28 cellular contexts compared by ENCODE assay signal in the genomic region with DNA sequence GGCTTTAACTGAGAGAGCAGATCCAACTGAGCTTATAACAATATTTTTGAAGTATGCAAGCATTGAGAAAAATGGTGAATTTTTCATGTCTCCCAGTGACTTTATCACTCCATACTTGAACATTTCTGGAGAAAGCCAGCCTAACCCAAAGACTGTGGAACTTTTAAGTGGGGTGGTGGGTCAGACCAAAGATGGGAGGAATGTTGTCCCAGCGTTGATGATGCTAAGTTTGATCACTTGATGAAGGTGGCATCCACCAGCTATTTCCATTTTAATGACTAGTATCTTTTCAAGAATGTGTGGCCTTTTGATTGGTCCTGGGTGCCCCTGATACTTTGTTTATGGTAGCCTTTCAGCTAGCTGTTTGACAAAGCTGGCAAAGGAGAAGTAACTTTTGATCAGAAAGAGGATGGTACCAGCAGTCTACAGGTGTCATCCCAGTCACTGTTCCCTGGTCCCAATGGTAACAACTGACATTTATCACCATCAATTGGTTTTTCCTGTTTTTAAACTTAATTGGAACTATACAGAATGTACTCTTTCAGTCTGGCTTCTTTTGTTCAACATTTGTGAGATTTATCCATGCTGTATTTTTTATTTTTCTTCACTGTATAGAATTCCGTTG. TPM values are rescaled to one million over a fixed set of nuclear protein-coding genes. Genes with fewer than 3 reads are reported as not detected.
DNase-seq lines count a peak whose midpoint lies in the region; ATAC-seq, FAIRE-seq and TF ChIP-seq lines count a peak whose summit lies in the region.
"Had no signal": no experiment of that assay in that cellular context is flagged by ENCODE, and none has a peak within 500 bp of the region (broad histone marks: within the 10 kb centered on the region; RNA-seq: fewer than 3 reads in every experiment).

No MANE protein-coding gene starts in this region.

- WGBS in K562 (ENCODE audit: insufficient coverage, low coverage, missing lambda C conversion rate): 78% methylated on average over 2 of the region's 2 CpGs
- WGBS in trophoblast cell (ENCODE audit: extremely low coverage, insufficient coverage, insufficient read length): no CpG with 5 or more reads among the region's 2 CpGs

- peaks cover 9% of the 10 kb centered on the region for H3K9me3 Mint-ChIP-seq in activated CD8-positive, alpha-beta memory T cell treated with anti-CD3 and anti-CD28 coated beads, Interleukin-2, amount 10 ng/mL, durations not matched to agents 7 days and 5 days (ENCODE audit: low read depth)
- H3K9me3 Mint-ChIP-seq: CD14-positive monocyte had no signal

- H3K9ac ChIP-seq in K562 (ENCODE audit: insufficient read depth in 1 of 2, low read depth in 2 of 2, low read length in 2 of 2) (no peak overlapping the region), trophoblast cell (ENCODE audit: low read length) (no peak overlapping the region)
- H3K9ac ChIP-seq: GM23248, SK-N-SH had no signal

- CTCF ChIA-PET in activated CD8-positive, alpha-beta memory T cell treated with anti-CD3 and anti-CD28 coated beads, Interleukin-2, amount 10 ng/mL, durations not matched to agents 7 days and 5 days (lab: Charles Lee): no interaction called here
- CTCF ChIA-PET in K562 (lab: Yijun Ruan, JAX; ENCODE audit: low intra/inter-chr PET ratio): no interaction called here

- TF ChIP-seq POLR2A in GM12892 (IDR thresholded peaks at IDR 0.05; ENCODE audit: low read depth, low read length) (no peak), K562 (conservative IDR thresholded peaks at IDR 0.05) (no peak)

- H4K91ac ChIP-seq in trophoblast cell (ENCODE audit: low read depth, low read length): no peak overlapping the region

- TF ChIP-seq RAD21 in K562 (CRISPR knock-in tag; conservative IDR thresholded peaks at IDR 0.05 in 1 of 2, IDR thresholded peaks at IDR 0.05 in 1 of 2): no peak

- peaks cover 4% of the 10 kb centered on the region for H3K79me1 ChIP-seq in trophoblast cell (ENCODE audit: low read length)

- H3K23ac ChIP-seq in trophoblast cell (ENCODE audit: low read length): no peak overlapping the region

- H3K4me2 ChIP-seq in K562 (ENCODE audit: insufficient read depth, low read length) (no peak overlapping the region), trophoblast cell (ENCODE audit: low read length) (no peak overlapping the region)
- H3K4me2 ChIP-seq: SK-N-SH had no signal

- no peak overlapping the region for H3K14ac ChIP-seq in trophoblast cell (ENCODE audit: low read length)

- H3K27ac ChIP-seq in K562 (ENCODE audit: extremely low read depth, low read depth, low read length) (no peak overlapping the region), trophoblast cell (ENCODE audit: low read depth, low read length) (no peak overlapping the region)
- H3K27ac ChIP-seq: GM23248 had no signal

- H3K27me3 ChIP-seq in K562 (ENCODE audit: control insufficient read depth in 2 of 2, insufficient read depth in 2 of 2, low read length in 2 of 2): no peaks in the 10 kb centered on the region
- no peaks in the 10 kb centered on the region for H3K27me3 ChIP-seq in trophoblast cell (ENCODE audit: insufficient read depth, low read length)
- H3K27me3 ChIP-seq: BE2C had no signal

- H3K4me3 Mint-ChIP-seq in activated CD8-positive, alpha-beta memory T cell treated with anti-CD3 and anti-CD28 coated beads, Interleukin-2, amount 10 ng/mL, durations not matched to agents 7 days and 5 days: no peak overlapping the region
- H3K4me3 Mint-ChIP-seq: CD14-positive monocyte had no signal

- H2AFZ ChIP-seq in K562 (ENCODE audit: low read depth, low read length) (no peak overlapping the region), trophoblast cell (ENCODE audit: insufficient read depth, low read length, poor library complexity) (no peak overlapping the region)
- H2AFZ ChIP-seq: GM23248 had no signal

- H2BK12ac ChIP-seq in trophoblast cell (ENCODE audit: low read length): no peak overlapping the region

- no peak overlapping the region for H2AK5ac ChIP-seq in trophoblast cell (ENCODE audit: low read length)

- no peak overlapping the region for H3K18ac ChIP-seq in trophoblast cell (ENCODE audit: low read length)

- no peaks in the 10 kb centered on the region for H3K27me3 Mint-ChIP-seq in activated CD8-positive, alpha-beta memory T cell treated with anti-CD3 and anti-CD28 coated beads, Interleukin-2, amount 10 ng/mL, durations not matched to agents 7 days and 5 days

- no peak for DNase-seq in activated CD8-positive, alpha-beta memory T cell treated with anti-CD3 and anti-CD28 coated beads, Interleukin-2, amount 10 ng/mL, durations not matched to agents 7 days and 5 days
- no peak for DNase-seq in activated CD8-positive, alpha-beta memory T cell treated with anti-CD3 and anti-CD28 coated beads, Interleukin-2, amount 50 U/mL, for 48 hours
- no peak for DNase-seq in GM12892 (ENCODE audit: insufficient read length)
- no peak for DNase-seq in K562 (ENCODE audit: extremely low read depth in 1 of 4, low spot score in 3 of 4)
- DNase-seq in trophoblast cell: no peak
- no peak for DNase-seq in CD1c-positive myeloid dendritic cell (ENCODE audit: extremely low spot score)
- DNase-seq in stimulated activated CD4-positive, alpha-beta T cell treated with anti-CD3 and anti-CD28 coated beads, Interleukin-15, amount 100 ng/mL, for 24 hours: no peak
- DNase-seq: 8988T; ACHN; BE2C; Calu3; DMS79 treated with DMSO at 0.1 percent for 48 hours; GF-D8; GM23248; KBM-7; MV-4-11; NCI-H1105; NCI-H1436 treated with DMSO at 0.1 percent for 48 hours; NCI-H187 treated with DMSO at 0.1 percent for 48 hours; NCI-H2107; NCI-H524; NCI-H774; NK-92 treated with Interleukin-12 subunit alpha and Interleukin-12 subunit beta, amount 100 ng/mL, for 24 hours; PC-3; SK-N-SH had no signal

- POLR2A ChIA-PET in K562 (lab: Yijun Ruan, JAX): interaction anchor here (0.6 to 1.6 kb wide), 6 partner anchors 11 to 488 kb away, joined by 3 to 13 read pairs (median 4); a partner anchor contains a TSS

- no peak overlapping the region for H4K12ac ChIP-seq in trophoblast cell (ENCODE audit: low read depth, low read length)

- no peak overlapping the region for H3K4me3 ChIP-seq in K562
- H3K4me3 ChIP-seq in trophoblast cell (ENCODE audit: low read depth, low read length): no peak overlapping the region
- H3K4me3 ChIP-seq: GM23248, HAP-1 had no signal

- ATAC-seq in activated CD8-positive, alpha-beta memory T cell treated with anti-CD3 and anti-CD28 coated beads, Interleukin-2, amount 10 ng/mL, durations not matched to agents 7 days and 5 days: no peak
- no peak for ATAC-seq in K562
- ATAC-seq: PC-3 had no signal

- H3K4me1 ChIP-seq in K562 (replicated peaks in 1 of 2; ENCODE audit: control insufficient read depth in 2 of 2, insufficient read depth in 2 of 2, low read length in 2 of 2) (peaks cover 8 to 11% of the 10 kb centered on the region in 2 experiments; a peak in 4 of 5 replicates), trophoblast cell (ENCODE audit: control insufficient read depth in 1 of 2, insufficient read depth in 2 of 2, low read length in 2 of 2) (peaks cover 9 to 16% of the 10 kb centered on the region in 2 experiments)
- H3K4me1 ChIP-seq: BE2C had no signal

- peaks cover 99% of the 10 kb centered on the region for H3K79me2 ChIP-seq in K562 (ENCODE audit: control insufficient read depth, insufficient read depth, low read length)
- H3K79me2 ChIP-seq in trophoblast cell (ENCODE audit: control insufficient read depth, insufficient read depth, low read length, poor library complexity): peaks cover 20% of the 10 kb centered on the region

- peaks cover 31% of the 10 kb centered on the region for H4K20me1 ChIP-seq in K562 (replicated peaks; ENCODE audit: control insufficient read depth, insufficient read depth, low read length)

- no peak for TF ChIP-seq CTCF in K562 (IDR thresholded peaks at IDR 0.05 in 2 of 3, conservative IDR thresholded peaks at IDR 0.05 in 1 of 3; ENCODE audit: insufficient read depth in 2 of 3, low read depth in 1 of 3, low read length in 3 of 3)

- peaks cover 58% of the 10 kb centered on the region for H3K36me3 Mint-ChIP-seq in activated CD8-positive, alpha-beta memory T cell treated with anti-CD3 and anti-CD28 coated beads, Interleukin-2, amount 10 ng/mL, durations not matched to agents 7 days and 5 days

- no TSS peak for BruUV-seq in K562 (replicated peaks; lab: Mats Ljungman, UMichigan)

- no peaks in the 10 kb centered on the region for H3K9me3 ChIP-seq in K562 (replicated peaks; ENCODE audit: control insufficient read depth, insufficient read depth, low read depth, low read length)
- H3K9me3 ChIP-seq in trophoblast cell (ENCODE audit: insufficient read depth, low read depth, low read length): no peaks in the 10 kb centered on the region
- H3K9me3 ChIP-seq: BE2C, HAP-1, SK-N-SH had no signal

- peaks cover 4% of the 10 kb centered on the region for H3K9me1 ChIP-seq in K562 (ENCODE audit: control insufficient read depth, insufficient read depth, low read length)

- H3K4ac ChIP-seq in trophoblast cell (ENCODE audit: low read depth, low read length): peak overlapping the region; percentile 98

- FAIRE-seq in GM12892 (lab: Jason Lieb, UNC): peak; percentile 65
- peak; percentile 42 for FAIRE-seq in K562 (lab: Jason Lieb, UNC)
- FAIRE-seq: GM18507 had no signal

- intact Hi-C loops in K562 (cut with micrococcal nuclease): no loop called here

- in situ Hi-C loops in K562 (cut with MboI): no loop called here

- no peak overlapping the region for H4K8ac ChIP-seq in trophoblast cell (ENCODE audit: low read depth, low read length)

- H2BK120ac ChIP-seq in trophoblast cell (ENCODE audit: insufficient read depth, low read length, poor library complexity): no peak overlapping the region

- no peak for TF ChIP-seq EP300 in K562 (IDR thresholded peaks at IDR 0.05; ENCODE audit: low read length)

- H3K27ac Mint-ChIP-seq in activated CD8-positive, alpha-beta memory T cell treated with anti-CD3 and anti-CD28 coated beads, Interleukin-2, amount 10 ng/mL, durations not matched to agents 7 days and 5 days: peak overlapping the region; percentile 51

- H2BK5ac ChIP-seq in trophoblast cell (ENCODE audit: low read depth, low read length, poor library complexity): no peak overlapping the region

- peaks cover 23% of the 10 kb centered on the region for H3K4me1 Mint-ChIP-seq in activated CD8-positive, alpha-beta memory T cell treated with anti-CD3 and anti-CD28 coated beads, Interleukin-2, amount 10 ng/mL, durations not matched to agents 7 days and 5 days

- H3K36me3 ChIP-seq in K562 (ENCODE audit: control insufficient read depth, insufficient read depth, low read length) (peaks cover 66% of the 10 kb centered on the region), trophoblast cell (ENCODE audit: control insufficient read depth in 1 of 2, insufficient read depth in 2 of 2, low read length in 2 of 2) (peaks cover 4% of the 10 kb centered on the region in 2 experiments)

RNA-seq across cellular contexts. Expression of a gene that starts 14.2 kb away (rescaled TPM):
- total RNA-seq in activated CD8-positive, alpha-beta memory T cell treated with anti-CD3 and anti-CD28 coated beads, Interleukin-2, amount 10 ng/mL, durations not matched to agents 7 days and 5 days: 100 to 1,000 TPM in 1 of 2 experiments, 10 to 100 TPM in 1; 78.5 to 120 TPM
- 90.6 TPM for polyA plus RNA-seq in GM12892 (2012; ENCODE audit: missing spikeins)
- 40.4 and 89.7 TPM in 2 replicates for total RNA-seq in K562 (2011; cell fraction: chromatin; rRNA removed; ENCODE audit: low replicate concordance)
- total RNA-seq in K562 (2011; cell fraction: nucleolus; rRNA removed): 29.2 and 31.7 TPM in 2 replicates
- 62.3 and 112 TPM in 2 replicates for total RNA-seq in K562 (2011; cell fraction: nucleoplasm; rRNA removed)
- 57.6 and 73.2 TPM in 2 replicates for total RNA-seq in K562 (2014; rRNA removed)
- 118 and 135 TPM in 2 replicates for total RNA-seq in K562 (2014; rRNA removed; fragmentation: Illumina TruSeq; extraction: Trizol)
- total RNA-seq in K562 (2015; rRNA removed; fragmentation: Illumina TruSeq; extraction: Trizol): 75.4 and 94.6 TPM in 2 replicates
- 99.3 and 110 TPM in 2 replicates for total RNA-seq in K562 (2021)
- 83.8 and 100 TPM in 2 replicates for polyA plus RNA-seq in K562 (2011; rRNA removed)
- polyA plus RNA-seq in K562 (2011; cell fraction: cytosol; rRNA removed): 17.5 and 41.7 TPM in 2 replicates
- 24.2 and 26.2 TPM in 2 replicates for polyA plus RNA-seq in K562 (2011; cell fraction: nucleus; rRNA removed)
- polyA plus RNA-seq in K562 (2012): 45.8 and 57.9 TPM in 2 replicates
- polyA plus RNA-seq in K562 (2014; fragmentation: Illumina TruSeq; extraction: Trizol): 157 and 185 TPM in 2 replicates
- polyA plus RNA-seq in K562 (2014; fragmentation: Nextera tagmentation; extraction: Ambion mirVana): 100 to 1,000 TPM; 141 to 165 TPM
- polyA plus RNA-seq in K562 (2014; rRNA removed): 76.8 and 105 TPM in 2 replicates
- polyA minus RNA-seq in K562 (2011; rRNA and poly(A)+ RNA removed): 70.8 and 77.5 TPM in 2 replicates
- polyA minus RNA-seq in K562 (2011; cell fraction: cytosol; rRNA and poly(A)+ RNA removed): 42.1 and 62.9 TPM in 2 replicates
- 29.1 and 38.5 TPM in 2 replicates for polyA minus RNA-seq in K562 (2011; cell fraction: nucleus; rRNA and poly(A)+ RNA removed)
- 103 and 108 TPM in 2 replicates for polyA plus RNA-seq in trophoblast cell (2013)
